1 cellular context compared by ENCODE assay signal in the genomic region with DNA sequence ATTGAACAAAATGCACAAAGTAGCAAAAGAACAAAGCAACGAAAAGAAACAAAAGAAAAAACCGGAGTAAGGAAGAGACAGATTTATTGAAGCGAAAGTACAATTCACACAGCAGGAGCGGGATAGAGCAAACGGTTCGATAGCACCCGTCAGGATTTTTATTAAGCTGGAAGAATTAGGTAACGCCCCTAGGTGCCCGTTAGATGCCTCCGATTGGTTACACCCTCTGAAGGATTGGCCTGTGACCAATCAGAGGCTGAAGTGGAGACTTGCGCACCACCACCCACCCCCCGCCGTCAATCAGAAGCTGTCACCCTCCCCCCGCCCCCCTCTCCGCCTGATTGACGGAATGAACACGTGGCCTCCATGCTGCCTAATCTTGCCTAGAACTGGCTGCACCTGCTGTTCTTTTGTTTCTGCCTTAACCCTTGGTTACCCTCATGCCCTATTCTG.
TF ChIP-seq lines count a peak whose summit lies in the region.

No MANE protein-coding gene starts in this region.

TF ChIP-seq in HepG2, 621 proteins besides CTCF, POLR2A, EP300 and RAD21 (continued from another document):
- TF ChIP-seq, protein P1, sequence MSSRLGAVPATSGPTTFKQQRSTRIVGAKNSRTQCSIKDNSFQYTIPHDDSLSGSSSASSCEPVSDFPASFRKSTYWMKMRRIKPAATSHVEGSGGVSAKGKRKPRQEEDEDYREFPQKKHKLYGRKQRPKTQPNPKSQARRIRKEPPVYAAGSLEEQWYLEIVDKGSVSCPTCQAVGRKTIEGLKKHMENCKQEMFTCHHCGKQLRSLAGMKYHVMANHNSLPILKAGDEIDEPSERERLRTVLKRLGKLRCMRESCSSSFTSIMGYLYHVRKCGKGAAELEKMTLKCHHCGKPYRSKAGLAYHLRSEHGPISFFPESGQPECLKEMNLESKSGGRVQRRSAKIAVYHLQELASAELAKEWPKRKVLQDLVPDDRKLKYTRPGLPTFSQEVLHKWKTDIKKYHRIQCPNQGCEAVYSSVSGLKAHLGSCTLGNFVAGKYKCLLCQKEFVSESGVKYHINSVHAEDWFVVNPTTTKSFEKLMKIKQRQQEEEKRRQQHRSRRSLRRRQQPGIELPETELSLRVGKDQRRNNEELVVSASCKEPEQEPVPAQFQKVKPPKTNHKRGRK (CRISPR knock-in tag; IDR thresholded peaks at IDR 0.05) = no peak
- TF ChIP-seq, protein P2, sequence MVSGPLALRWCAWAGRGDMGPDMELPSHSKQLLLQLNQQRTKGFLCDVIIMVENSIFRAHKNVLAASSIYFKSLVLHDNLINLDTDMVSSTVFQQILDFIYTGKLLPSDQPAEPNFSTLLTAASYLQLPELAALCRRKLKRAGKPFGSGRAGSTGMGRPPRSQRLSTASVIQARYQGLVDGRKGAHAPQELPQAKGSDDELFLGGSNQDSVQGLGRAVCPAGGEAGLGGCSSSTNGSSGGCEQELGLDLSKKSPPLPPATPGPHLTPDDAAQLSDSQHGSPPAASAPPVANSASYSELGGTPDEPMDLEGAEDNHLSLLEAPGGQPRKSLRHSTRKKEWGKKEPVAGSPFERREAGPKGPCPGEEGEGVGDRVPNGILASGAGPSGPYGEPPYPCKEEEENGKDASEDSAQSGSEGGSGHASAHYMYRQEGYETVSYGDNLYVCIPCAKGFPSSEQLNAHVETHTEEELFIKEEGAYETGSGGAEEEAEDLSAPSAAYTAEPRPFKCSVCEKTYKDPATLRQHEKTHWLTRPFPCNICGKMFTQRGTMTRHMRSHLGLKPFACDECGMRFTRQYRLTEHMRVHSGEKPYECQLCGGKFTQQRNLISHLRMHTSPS (CRISPR knock-in tag; IDR thresholded peaks at IDR 0.05; ENCODE audit: low read depth) = no peak
- TF ChIP-seq ZNF24 (IDR thresholded peaks at IDR 0.05) = no peak
- no peak for TF ChIP-seq SIX1 (CRISPR knock-in tag; IDR thresholded peaks at IDR 0.05; ENCODE audit: borderline replicate concordance)
- no peak for TF ChIP-seq PHF21A (CRISPR knock-in tag; IDR thresholded peaks at IDR 0.05)
- TF ChIP-seq MEF2D (CRISPR knock-in tag; IDR thresholded peaks at IDR 0.05) = no peak
- no peak for TF ChIP-seq ZNF629 (CRISPR knock-in tag; conservative IDR thresholded peaks at IDR 0.05)
- TF ChIP-seq AHR (CRISPR knock-in tag; IDR thresholded peaks at IDR 0.05) = no peak
- TF ChIP-seq SATB2 (CRISPR knock-in tag; IDR thresholded peaks at IDR 0.05) = no peak
- TF ChIP-seq, protein P3, sequence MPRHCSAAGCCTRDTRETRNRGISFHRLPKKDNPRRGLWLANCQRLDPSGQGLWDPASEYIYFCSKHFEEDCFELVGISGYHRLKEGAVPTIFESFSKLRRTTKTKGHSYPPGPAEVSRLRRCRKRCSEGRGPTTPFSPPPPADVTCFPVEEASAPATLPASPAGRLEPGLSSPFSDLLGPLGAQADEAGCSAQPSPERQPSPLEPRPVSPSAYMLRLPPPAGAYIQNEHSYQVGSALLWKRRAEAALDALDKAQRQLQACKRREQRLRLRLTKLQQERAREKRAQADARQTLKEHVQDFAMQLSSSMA (CRISPR knock-in tag; IDR thresholded peaks at IDR 0.05) = no peak
